Comparison of ENCODE assay signal across 7 cellular contexts in genomic region chr5:76143884-76144283, GRCh38.
"Had no signal": no experiment of that assay in that cellular context is flagged by ENCODE, and none has a peak within 500 bp of the region (broad histone marks: within the 10 kb centered on the region; RNA-seq: fewer than 3 reads in every experiment).

No MANE protein-coding gene starts in this region.

- H2AFZ ChIP-seq: GM23248 had no signal

- FAIRE-seq: H54 had no signal

- H3K27ac ChIP-seq: GM23248, HL-60 had no signal

- DNase-seq: GM23248, GOT3, H9, HCEC 1CT, KG1 had no signal

- H3K9ac ChIP-seq: GM23248 had no signal

- H3K4me3 ChIP-seq: GM23248 had no signal
